Comparison of ENCODE assay signal across 19 cellular contexts in the genomic region with DNA sequence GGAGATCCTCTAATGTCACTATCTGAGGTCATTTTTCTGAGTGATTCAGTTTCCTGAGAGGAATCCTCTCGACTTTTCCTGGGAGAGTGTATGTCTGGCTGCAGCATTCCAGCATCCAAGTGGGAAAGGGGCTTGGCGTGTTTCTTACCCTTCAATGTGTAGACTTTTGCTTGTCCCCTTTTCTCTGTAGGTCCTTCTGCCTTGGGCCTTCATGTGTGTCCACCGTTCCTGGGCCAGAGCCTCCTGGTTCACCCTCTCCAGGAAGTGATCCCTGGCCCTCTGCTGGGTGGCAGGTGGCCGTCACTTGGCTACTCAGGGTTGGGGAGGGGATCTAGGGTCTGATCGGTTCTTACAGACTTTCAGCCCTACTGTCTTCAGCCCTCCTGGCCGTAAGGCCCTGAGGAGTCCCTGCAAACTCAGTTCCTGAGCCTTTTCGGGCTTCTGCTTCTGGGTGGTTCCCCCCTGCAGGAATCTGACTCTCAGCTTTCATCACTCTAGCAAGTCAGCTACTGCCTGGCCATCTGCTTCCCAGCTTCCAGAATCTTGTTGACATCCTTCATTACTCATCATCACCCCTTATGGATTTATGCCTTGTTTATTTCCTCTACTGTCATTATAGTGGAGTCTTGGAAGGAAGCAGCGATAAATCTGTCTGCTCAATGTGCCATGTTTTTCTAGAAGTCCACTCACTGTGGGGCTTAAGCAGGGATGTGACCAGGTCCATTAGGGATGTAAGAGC. TPM values are rescaled to one million over a fixed set of nuclear protein-coding genes. Genes with fewer than 3 reads are reported as not detected.
DNase-seq lines count a peak whose midpoint lies in the region; ATAC-seq and TF ChIP-seq lines count a peak whose summit lies in the region.
"Had no signal": no experiment of that assay in that cellular context is flagged by ENCODE, and none has a peak within 500 bp of the region (broad histone marks: within the 10 kb centered on the region; RNA-seq: fewer than 3 reads in every experiment).

No MANE protein-coding gene starts in this region.

- H3K4me1 ChIP-seq in endodermal cell (ENCODE audit: control insufficient read depth, insufficient read depth, low read length) (no peaks in the 10 kb centered on the region), spleen (no peaks in the 10 kb centered on the region), tibial nerve (no peaks in the 10 kb centered on the region)
- H3K4me1 ChIP-seq: right lobe of liver had no signal

- peak; percentile 26 for TF ChIP-seq CTCF in endodermal cell (conservative IDR thresholded peaks at IDR 0.05)
- no peak for TF ChIP-seq CTCF in spleen (IDR thresholded peaks at IDR 0.05 in 8 of 11, conservative IDR thresholded peaks at IDR 0.05 in 3 of 11)
- no peak for TF ChIP-seq CTCF in tibial nerve (IDR thresholded peaks at IDR 0.05)

- no peak for ATAC-seq in stimulated activated effector memory CD8-positive, alpha-beta T cell treated with anti-CD3 and anti-CD28 coated beads, Interleukin-12 subunit alpha, Interleukin-12 subunit beta, amount 100 ng/mL, for 72 hours
- ATAC-seq: activated naive CD4-positive, alpha-beta T cell treated with anti-CD3 and anti-CD28 coated beads, Interleukin-2, amount 50 U/mL, for 72 hours; right lobe of liver; stimulated activated naive B cell treated with anti-CD40 and anti-IgM and Interleukin-4, amounts not matched to agents 10 μg/mL and 1 μg/mL and 100 μg/mL, for 72 hours had no signal

- H3K27ac ChIP-seq in endodermal cell (ENCODE audit: low read depth, low read length) (no peak overlapping the region), spleen (no peak overlapping the region), tibial nerve (no peak overlapping the region)
- H3K27ac ChIP-seq: 22Rv1, neutrophil, right lobe of liver had no signal

- H3K9me3 Mint-ChIP-seq in endodermal cell: peaks cover 7% of the 10 kb centered on the region
- H3K9me3 Mint-ChIP-seq in stimulated activated effector memory CD8-positive, alpha-beta T cell treated with anti-CD3 and anti-CD28 coated beads, Interleukin-12 subunit alpha, Interleukin-12 subunit beta, amount 100 ng/mL, for 72 hours: peaks cover 9% of the 10 kb centered on the region

- no peaks in the 10 kb centered on the region for H3K4me1 Mint-ChIP-seq in endodermal cell
- no peaks in the 10 kb centered on the region for H3K4me1 Mint-ChIP-seq in stimulated activated effector memory CD8-positive, alpha-beta T cell treated with anti-CD3 and anti-CD28 coated beads, Interleukin-12 subunit alpha, Interleukin-12 subunit beta, amount 100 ng/mL, for 72 hours
- H3K4me1 Mint-ChIP-seq: CD14-positive monocyte; mesothelial cell of epicardium; stimulated activated naive B cell treated with anti-CD40 and anti-IgM and Interleukin-4, amounts not matched to agents 10 μg/mL and 1 μg/mL and 100 μg/mL, for 72 hours had no signal

- no peaks in the 10 kb centered on the region for H3K9me3 ChIP-seq in endodermal cell (ENCODE audit: control insufficient read depth, low read length)
- peaks cover 0 to 13% (median 0%) of the 10 kb centered on the region in 8 donors for H3K9me3 ChIP-seq in spleen
- peaks cover 0 to 16% (median 0%) of the 10 kb centered on the region in 4 donors for H3K9me3 ChIP-seq in tibial nerve
- H3K9me3 ChIP-seq: neutrophil, right lobe of liver had no signal

- WGBS in endodermal cell (ENCODE audit: insufficient coverage in 1 of 2, insufficient read length in 1 of 2), 2 experiments: 86 to 91% methylated on average over 3 to 8 of the region's 8 CpGs
- WGBS in spleen, 5 donors: 74 to 87% (median 80%) methylated on average over 6 to 8 of the region's 8 CpGs
- WGBS in tibial nerve, 2 donors: 69 to 82% methylated on average over 7 to 8 of the region's 8 CpGs

- no peak for TF ChIP-seq EP300 in tibial nerve (IDR thresholded peaks at IDR 0.05)

- H3K4me3 ChIP-seq in endodermal cell (ENCODE audit: low read length) (no peak overlapping the region), spleen (no peak overlapping the region), tibial nerve (no peak overlapping the region)
- H3K4me3 ChIP-seq: right lobe of liver had no signal

- intact Hi-C loops in spleen (cut with DNase I; ENCODE audit: low total_unique reads): no loop called here

- H3K4me3 Mint-ChIP-seq in endodermal cell: no peak overlapping the region
- H3K4me3 Mint-ChIP-seq in stimulated activated effector memory CD8-positive, alpha-beta T cell treated with anti-CD3 and anti-CD28 coated beads, Interleukin-12 subunit alpha, Interleukin-12 subunit beta, amount 100 ng/mL, for 72 hours: no peak overlapping the region
- H3K4me3 Mint-ChIP-seq: CD14-positive monocyte; central memory CD8-positive, alpha-beta T cell; mesothelial cell of epicardium; stimulated activated naive B cell treated with anti-CD40 and anti-IgM and Interleukin-4, amounts not matched to agents 10 μg/mL and 1 μg/mL and 100 μg/mL, for 72 hours had no signal

- no peak for TF ChIP-seq POLR2A in spleen (IDR thresholded peaks at IDR 0.05)
- no peak for TF ChIP-seq POLR2A in tibial nerve (IDR thresholded peaks at IDR 0.05)

- no peak overlapping the region for H3K27ac Mint-ChIP-seq in endodermal cell
- H3K27ac Mint-ChIP-seq in stimulated activated effector memory CD8-positive, alpha-beta T cell treated with anti-CD3 and anti-CD28 coated beads, Interleukin-12 subunit alpha, Interleukin-12 subunit beta, amount 100 ng/mL, for 72 hours: no peak overlapping the region
- H3K27ac Mint-ChIP-seq: activated naive CD4-positive, alpha-beta T cell treated with anti-CD3 and anti-CD28 coated beads, Interleukin-2, amount 50 U/mL, for 72 hours; mesothelial cell of epicardium; stimulated activated naive B cell treated with anti-CD40 and anti-IgM and Interleukin-4, amounts not matched to agents 10 μg/mL and 1 μg/mL and 100 μg/mL, for 72 hours had no signal

- H3K36me3 ChIP-seq in endodermal cell (ENCODE audit: control insufficient read depth, insufficient read depth, low read length) (no peaks in the 10 kb centered on the region), spleen (no peaks in the 10 kb centered on the region), tibial nerve (no peaks in the 10 kb centered on the region)
- H3K36me3 ChIP-seq: neutrophil, right lobe of liver had no signal

- DNase-seq in DMS 273 (lab: John Stamatoyannopoulos, UW; ENCODE audit: unreplicated experiment): peak; percentile 52
- DNase-seq in DMS 273 treated with DMSO at 0.1 percent for 48 hours (lab: John Stamatoyannopoulos, UW): no peak
- DNase-seq in NCI-H226: peak; percentile 5
- DNase-seq in endodermal cell: peak; percentile 64
- DNase-seq in spleen: peak; percentile 29
- no peak for DNase-seq in stimulated activated effector memory CD8-positive, alpha-beta T cell treated with anti-CD3 and anti-CD28 coated beads, Interleukin-12 subunit alpha, Interleukin-12 subunit beta, amount 100 ng/mL, for 72 hours (ENCODE audit: low spot score in 2 of 2)
- DNase-seq in tibial nerve (ENCODE audit: low spot score in 2 of 2): no peak
- DNase-seq in superior temporal gyrus (ENCODE audit: extremely low spot score): no peak
- DNase-seq: DND-41; NCI-H146; stimulated activated naive B cell treated with anti-CD40 and anti-IgM and Interleukin-4, amounts not matched to agents 10 μg/mL and 1 μg/mL and 100 μg/mL, for 72 hours; SW 1271 had no signal

- peaks cover 5% of the 10 kb centered on the region for H3K27me3 Mint-ChIP-seq in endodermal cell (ENCODE audit: insufficient read depth)

- H3K36me3 Mint-ChIP-seq in endodermal cell (ENCODE audit: low read depth): no peaks in the 10 kb centered on the region
- no peaks in the 10 kb centered on the region for H3K36me3 Mint-ChIP-seq in stimulated activated effector memory CD8-positive, alpha-beta T cell treated with anti-CD3 and anti-CD28 coated beads, Interleukin-12 subunit alpha, Interleukin-12 subunit beta, amount 100 ng/mL, for 72 hours
- H3K36me3 Mint-ChIP-seq: CD14-positive monocyte, mesothelial cell of epicardium had no signal

- H3K27me3 ChIP-seq in endodermal cell (ENCODE audit: control insufficient read depth, insufficient read depth, low read length, poor library complexity, severe bottlenecking) (no peaks in the 10 kb centered on the region), spleen (replicated peaks in 1 of 7) (no peaks in the 10 kb centered on the region), tibial nerve (no peaks in the 10 kb centered on the region)
- H3K27me3 ChIP-seq: neutrophil, right lobe of liver had no signal

- no peak overlapping the region for H3K9ac ChIP-seq in endodermal cell (ENCODE audit: extremely low read depth, low read length, poor library complexity, severe bottlenecking)

RNA-seq across cellular contexts. Expression of a gene that starts 36.5 kb away (rescaled TPM):
- total RNA-seq in endodermal cell (1 to 10 TPM; 4.1 to 6.5 TPM), spleen (1 to 10 TPM in 6 of 7 donors, under 1 TPM in 1; 0.98 to 2.3 (median 1.5) TPM), tibial nerve (under 1 TPM; 0.20 to 0.66 (median 0.36) TPM)
- polyA plus RNA-seq in endodermal cell (2013, experiment 1 of 2): 5.9 TPM
- 6.5 TPM for polyA plus RNA-seq in endodermal cell (2013, experiment 2 of 2)
- 1 to 10 TPM in 2 of 3 donors, under 1 TPM in 1; 0.85 to 1.7 (median 1.1) TPM for polyA plus RNA-seq in spleen
- polyA plus RNA-seq: CD14-positive monocyte had no signal

RNA-seq across cellular contexts. Expression of a gene that starts 50.2 kb away (rescaled TPM):
- 10 to 100 TPM; 17.6 to 23.9 TPM for total RNA-seq in endodermal cell
- polyA plus RNA-seq in endodermal cell (2013, experiment 1 of 2): 5.3 TPM
- polyA plus RNA-seq in endodermal cell (2013, experiment 2 of 2): 2.2 TPM
- 10 to 100 TPM in 1 of 7 donors, 1 to 10 TPM in 4, under 1 TPM in 1, not detected in 1; 0.23 to 12.0 (median 2.2) TPM for total RNA-seq in spleen
- 1 to 10 TPM in 2 of 3 donors, under 1 TPM in 1; 0.58 to 7.8 (median 1.4) TPM for polyA plus RNA-seq in spleen
- total RNA-seq in tibial nerve: 1 to 10 TPM in 2 of 4 donors, under 1 TPM in 1, not detected in 1; 0.78 to 2.6 (median 1.5) TPM
- polyA plus RNA-seq: CD14-positive monocyte had no signal

RNA-seq across cellular contexts. Expression of a gene that starts 50.2 kb away (rescaled TPM):
- total RNA-seq in endodermal cell: 10 to 100 TPM; 42.0 to 59.1 TPM
- polyA plus RNA-seq in endodermal cell (2013, experiment 1 of 2): 26.1 TPM
- polyA plus RNA-seq in endodermal cell (2013, experiment 2 of 2): 27.2 TPM
- 10 to 100 TPM; 15.7 to 21.9 (median 19.0) TPM for total RNA-seq in spleen
- polyA plus RNA-seq in spleen: 1 to 10 TPM; 3.1 to 5.4 (median 4.8) TPM
- 10 to 100 TPM in 2 of 4 donors, 1 to 10 TPM in 2; 5.3 to 18.1 (median 12.5) TPM for total RNA-seq in tibial nerve

Comparison
In these comparisons a context has a peak if more than half of its experiments do, and no peak if none do; other contexts are left out.
1. DNase-seq: peak in DMS 273 (single experiment), NCI-H226 (single experiment), endodermal cell (single experiment) and spleen (single experiment); none in DMS 273 treated with DMSO at 0.1 percent for 48 hours (single experiment), stimulated activated effector memory CD8-positive, alpha-beta T cell treated with anti-CD3 and anti-CD28 coated beads, Interleukin-12 subunit alpha, Interleukin-12 subunit beta, amount 100 ng/mL, for 72 hours (0 of 2), tibial nerve (0 of 2) and superior temporal gyrus (single experiment).